ENCODE assay signal across 1 cellular context in genomic region chr2:160411955-160412354, GRCh38.
TF ChIP-seq lines count a peak whose summit lies in the region.

No MANE protein-coding gene starts in this region.

TF ChIP-seq in HepG2, 621 proteins besides CTCF, POLR2A, EP300 and RAD21 (continued from another document):
- TF ChIP-seq ZBTB33 (CRISPR knock-in tag; IDR thresholded peaks at IDR 0.05): no peak
- TF ChIP-seq MAX (IDR thresholded peaks at IDR 0.05): no peak
- no peak for TF ChIP-seq ZBTB37 (CRISPR knock-in tag; IDR thresholded peaks at IDR 0.05)
- TF ChIP-seq KDM3A (CRISPR knock-in tag; IDR thresholded peaks at IDR 0.05; ENCODE audit: low read depth): no peak
